1 cellular context compared by ENCODE assay signal in genomic region chr11:11397043-11397415, GRCh38.
TF ChIP-seq lines count a peak whose summit lies in the region.

No MANE protein-coding gene starts in this region.

TF ChIP-seq in IMR-90, 13 proteins besides CTCF, POLR2A, EP300 and RAD21:
- TF ChIP-seq RCOR1 (IDR thresholded peaks at IDR 0.05; ENCODE audit: insufficient replicate concordance, low read length): no peak
- TF ChIP-seq RFX5 (IDR thresholded peaks at IDR 0.05; ENCODE audit: low read depth, low read length): no peak
- no peak for TF ChIP-seq CHD1 (IDR thresholded peaks at IDR 0.05; ENCODE audit: low read depth, low read length)
